9 cellular contexts compared by ENCODE assay signal in genomic region chr7:90173127-90173844, GRCh38. TPM values are rescaled to one million over a fixed set of nuclear protein-coding genes. Genes with fewer than 3 reads are reported as not detected.
DNase-seq lines count a peak whose midpoint lies in the region; ATAC-seq lines count a peak whose summit lies in the region.
"Had no signal": no experiment of that assay in that cellular context is flagged by ENCODE, and none has a peak within 500 bp of the region (broad histone marks: within the 10 kb centered on the region; RNA-seq: fewer than 3 reads in every experiment).

No MANE protein-coding gene starts in this region.

- DNase-seq in A172 (ENCODE audit: low spot score) (peak; percentile 34), OCI-M1 (lab: John Stamatoyannopoulos, UW) (peak; percentile 43), sciatic nerve (ENCODE audit: low spot score) (no peak), NCI-H1436 treated with DMSO at 0.1 percent for 48 hours (lab: John Stamatoyannopoulos, UW) (no peak), GF-D8 (lab: John Stamatoyannopoulos, UW) (no peak)
- DNase-seq: BE2C had no signal

- intact Hi-C loops in sciatic nerve (cut with DNase I), result no loop called here

- ATAC-seq in GM19328 (IDR thresholded peaks at IDR 0.05; ENCODE audit: unreplicated experiment) (peak; percentile 77), HG02981 (IDR thresholded peaks at IDR 0.05; ENCODE audit: unreplicated experiment) (peak; percentile 89), sciatic nerve (no peak)
- no peak for ATAC-seq in activated CD4-positive, CD25-positive, alpha-beta regulatory T cell treated with anti-CD3 and anti-CD28 coated beads, Interleukin-2, amount 50 U/mL, for 24 hours

RNA-seq across cellular contexts. Expression of gene STEAP1, which starts 19.0 kb away (rescaled TPM):
- total RNA-seq in A172 (2014; rRNA removed; shearing (Covaris generic)), result 0.83 and 1.5 TPM in 2 replicates
- 17.1 TPM for total RNA-seq in sciatic nerve

RNA-seq across cellular contexts. Expression of gene STEAP2, which starts 38.3 kb away (rescaled TPM):
- 2.5 and 18.5 TPM in 2 replicates for total RNA-seq in A172 (2014; rRNA removed; shearing (Covaris generic))
- 65.2 TPM for total RNA-seq in sciatic nerve

Comparison
In these comparisons a context has a peak if more than half of its experiments do, and no peak if none do; other contexts are left out.
1. DNase-seq: peak in A172 (single experiment) and OCI-M1 (single experiment); none in sciatic nerve (single experiment), NCI-H1436 treated with DMSO at 0.1 percent for 48 hours (single experiment) and GF-D8 (single experiment).
2. ATAC-seq: peak in GM19328 (single experiment) and HG02981 (single experiment); none in sciatic nerve (single experiment) and activated CD4-positive, CD25-positive, alpha-beta regulatory T cell treated with anti-CD3 and anti-CD28 coated beads, Interleukin-2, amount 50 U/mL, for 24 hours (0 of 2).